20 cellular contexts compared by ENCODE assay signal in the genomic region with DNA sequence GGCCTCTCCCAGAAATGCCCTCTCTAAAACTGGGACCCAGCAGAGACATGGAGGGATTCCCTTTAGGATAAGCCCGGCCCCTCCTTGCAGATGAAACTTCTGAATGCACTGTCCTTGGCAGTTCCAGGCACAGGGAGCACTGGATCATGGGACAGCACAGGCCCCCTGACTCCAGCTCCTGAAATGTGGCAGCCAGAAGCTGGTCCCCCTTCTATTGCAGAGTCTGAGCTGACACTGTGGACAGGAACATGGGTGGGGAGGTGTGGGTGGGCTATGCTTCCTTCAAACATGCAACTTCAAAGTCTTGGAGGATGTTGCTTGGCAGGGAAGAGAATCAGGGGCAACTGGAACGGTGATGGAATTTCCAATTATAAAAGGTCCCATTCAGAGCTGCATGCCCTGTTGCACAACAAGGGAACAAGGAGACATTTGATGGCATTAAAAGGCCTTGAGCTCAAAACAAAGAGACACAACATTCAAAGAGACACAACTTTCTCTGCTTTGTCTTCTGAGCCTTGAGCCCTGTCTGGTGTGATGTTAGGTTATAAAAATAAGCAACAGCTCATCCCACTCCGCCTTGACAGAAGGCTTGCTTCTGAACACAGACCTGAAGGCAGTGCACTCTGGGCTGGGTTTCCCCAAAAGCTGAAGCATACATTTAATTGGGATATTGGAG.
DNase-seq lines count a peak whose midpoint lies in the region; ATAC-seq, FAIRE-seq and TF ChIP-seq lines count a peak whose summit lies in the region.
"Had no signal": no experiment of that assay in that cellular context is flagged by ENCODE, and none has a peak within 500 bp of the region (broad histone marks: within the 10 kb centered on the region; RNA-seq: fewer than 3 reads in every experiment).

No MANE protein-coding gene starts in this region.

- H3K4me3 ChIP-seq in HepG2 (replicated peaks in 1 of 3; ENCODE audit: insufficient read depth in 1 of 3, low read depth in 2 of 3, low read length in 3 of 3) = no peak overlapping the region
- no peak overlapping the region for H3K4me3 ChIP-seq in right lobe of liver
- no peak overlapping the region for H3K4me3 ChIP-seq in neural progenitor cell
- H3K4me3 ChIP-seq in upper lobe of left lung = no peak overlapping the region
- H3K4me3 ChIP-seq in CD8-positive, alpha-beta T cell (ENCODE audit: low read depth, low read length) = no peak overlapping the region
- H3K4me3 ChIP-seq: BLaER1 treated with 17β-estradiol and CSF1 and Interleukin-3, amounts not matched to agents 10 nM and 100 nM had no signal

- H3K79me2 ChIP-seq in HepG2 (ENCODE audit: insufficient read depth, low read length) = no peaks in the 10 kb centered on the region
- H3K79me2 ChIP-seq in neural progenitor cell (ENCODE audit: low read depth) = no peaks in the 10 kb centered on the region

- in situ Hi-C loops in HepG2 (cut with HindIII; ENCODE audit: extremely low pct_ligation_motif_present, low pct_unique_long_range_greater_than_20kb) = no loop called here

- H3K4me3 Mint-ChIP-seq in neural progenitor cell (no peak overlapping the region), nephron progenitor cell (no peak overlapping the region)
- H3K4me3 Mint-ChIP-seq in CD8-positive, alpha-beta T cell = no peak overlapping the region

- H3K4me1 ChIP-seq in HepG2 (ENCODE audit: insufficient read depth, low read length) (peaks cover 27% of the 10 kb centered on the region), right lobe of liver (no peaks in the 10 kb centered on the region), neural progenitor cell (peaks cover 7% of the 10 kb centered on the region), upper lobe of left lung (no peaks in the 10 kb centered on the region)
- H3K4me1 ChIP-seq in CD8-positive, alpha-beta T cell (ENCODE audit: insufficient read depth, low read length) = no peaks in the 10 kb centered on the region
- H3K4me1 ChIP-seq: Caco-2 had no signal

- FAIRE-seq in HepG2 (lab: Jason Lieb, UNC) = no peak
- FAIRE-seq: GM12892 had no signal

- TF ChIP-seq POLR2A in HepG2 (IDR thresholded peaks at IDR 0.05; ENCODE audit: insufficient read depth in 1 of 2, low read depth in 2 of 2, low read length in 2 of 2) (no peak), right lobe of liver (IDR thresholded peaks at IDR 0.05) (no peak), upper lobe of left lung (IDR thresholded peaks at IDR 0.05) (no peak)

- no TSS peak for BruUV-seq in HepG2 (replicated peaks; lab: Mats Ljungman, UMichigan)

- no peaks in the 10 kb centered on the region for H3K36me3 ChIP-seq in HepG2 (replicated peaks in 1 of 2; ENCODE audit: control insufficient read depth in 1 of 2, insufficient read depth in 2 of 2, low read length in 2 of 2)
- no peaks in the 10 kb centered on the region for H3K36me3 ChIP-seq in right lobe of liver
- no peaks in the 10 kb centered on the region for H3K36me3 ChIP-seq in neural progenitor cell
- no peaks in the 10 kb centered on the region for H3K36me3 ChIP-seq in upper lobe of left lung
- no peaks in the 10 kb centered on the region for H3K36me3 ChIP-seq in CD8-positive, alpha-beta T cell (ENCODE audit: insufficient read depth, low read length)
- H3K36me3 ChIP-seq: BLaER1 treated with 17β-estradiol and CSF1 and Interleukin-3, amounts not matched to agents 10 nM and 100 nM had no signal

- H3K36me3 Mint-ChIP-seq in neural progenitor cell (no peaks in the 10 kb centered on the region), nephron progenitor cell (ENCODE audit: low read depth) (peaks cover 13% of the 10 kb centered on the region)
- H3K36me3 Mint-ChIP-seq in CD8-positive, alpha-beta T cell = no peaks in the 10 kb centered on the region

- 11% methylated on average over 3 of the region's 3 CpGs for WGBS in HepG2 (ENCODE audit: low lambda C conversion rate)
- 50% methylated on average over 1 of the region's 3 CpGs for WGBS in right lobe of liver (ENCODE audit: insufficient coverage, low coverage, low lambda C conversion rate, missing lambda C conversion rate)
- 76 to 89% methylated on average over 2 to 3 of the region's 3 CpGs for WGBS in upper lobe of left lung, 2 donors

- H2AFZ ChIP-seq in HepG2 (ENCODE audit: low read length) (no peak overlapping the region), neural progenitor cell (replicated peaks) (no peak overlapping the region)
- H2AFZ ChIP-seq: GM23248 had no signal

- peaks cover 2% of the 10 kb centered on the region for H3K27me3 Mint-ChIP-seq in neural progenitor cell (ENCODE audit: insufficient read depth, low read depth)
- H3K27me3 Mint-ChIP-seq in nephron progenitor cell (ENCODE audit: low read depth, poor library complexity) = peaks cover 7% of the 10 kb centered on the region
- H3K27me3 Mint-ChIP-seq in CD8-positive, alpha-beta T cell (ENCODE audit: low read depth) = no peaks in the 10 kb centered on the region

- H3K27ac Mint-ChIP-seq in neural progenitor cell (peak overlapping the region; percentile 25), nephron progenitor cell (no peak overlapping the region)
- no peak overlapping the region for H3K27ac Mint-ChIP-seq in CD8-positive, alpha-beta T cell

- intact Hi-C loops in HepG2 (cut with micrococcal nuclease; ENCODE audit: unreplicated experiment) (loop anchor here (5.0 to 10.0 kb wide), 2 partner anchors 97 to 245 kb away; no protein-coding TSS in a partner anchor), right lobe of liver (cut with DNase I) (no loop called here)
- intact Hi-C loops in CD8-positive, alpha-beta T cell (cut with DNase I, micrococcal nuclease) = no loop called here

- DNase-seq in HepG2 (ENCODE audit: low spot score) (peak; percentile 66), right lobe of liver (no peak), hippocampal formation (lab: John Stamatoyannopoulos, UW) (peak; percentile 52 to 65), neural progenitor cell (ENCODE audit: low spot score) (peak; percentile 33), upper lobe of left lung (no peak), nephron progenitor cell (no peak)
- DNase-seq in CD8-positive, alpha-beta T cell = no peak
- DNase-seq: Caco-2, DMS53, GM23248, NCI-H1048, NCI-H146, NCI-H2107, NCI-H226, NCI-H69 had no signal

- peaks cover 17% of the 10 kb centered on the region for H3K4me1 Mint-ChIP-seq in neural progenitor cell
- peaks cover 7% of the 10 kb centered on the region for H3K4me1 Mint-ChIP-seq in nephron progenitor cell
- no peaks in the 10 kb centered on the region for H3K4me1 Mint-ChIP-seq in CD8-positive, alpha-beta T cell (ENCODE audit: low read depth)

- TF ChIP-seq RAD21 in HepG2 (CRISPR knock-in tag; IDR thresholded peaks at IDR 0.05) = no peak

- H3K9ac ChIP-seq in HepG2 (ENCODE audit: insufficient read depth, low read depth, low read length) = no peak overlapping the region
- H3K9ac ChIP-seq in neural progenitor cell = no peak overlapping the region
- H3K9ac ChIP-seq: BLaER1 treated with 17β-estradiol and CSF1 and Interleukin-3, amounts not matched to agents 10 nM and 100 nM; GM23248 had no signal

- POLR2A ChIA-PET in HepG2 (lab: Yijun Ruan, JAX) = no interaction called here
- POLR2A ChIA-PET in CD8-positive, alpha-beta T cell (lab: Charles Lee) = no interaction called here

- ATAC-seq in HepG2 (peak; percentile 39), right lobe of liver (no peak), upper lobe of left lung (ENCODE audit: low FRiP score in 2 of 2) (no peak)
- no peak for ATAC-seq in CD8-positive, alpha-beta T cell
- ATAC-seq: HCT116 had no signal

- H3K27me3 ChIP-seq in HepG2 (ENCODE audit: control insufficient read depth in 1 of 2, insufficient read depth in 2 of 2, low read length in 2 of 2) (no peaks in the 10 kb centered on the region), right lobe of liver (no peaks in the 10 kb centered on the region), neural progenitor cell (no peaks in the 10 kb centered on the region), upper lobe of left lung (no peaks in the 10 kb centered on the region)
- H3K27me3 ChIP-seq in CD8-positive, alpha-beta T cell (ENCODE audit: insufficient read depth, low read length) = no peaks in the 10 kb centered on the region

- H3K27ac ChIP-seq in HepG2 (ENCODE audit: extremely low read length, insufficient read depth, low read length) (no peak overlapping the region), right lobe of liver (no peak overlapping the region), neural progenitor cell (no peak overlapping the region), temporal lobe (ENCODE audit: low read depth, low read length) (peak overlapping the region; percentile 77), upper lobe of left lung (no peak overlapping the region)
- H3K27ac ChIP-seq in CD8-positive, alpha-beta T cell (ENCODE audit: low read depth, low read length) = no peak overlapping the region
- H3K27ac ChIP-seq: 22Rv1; BLaER1 treated with 17β-estradiol and CSF1 and Interleukin-3, amounts not matched to agents 10 nM and 100 nM had no signal

- H3K9me3 Mint-ChIP-seq in neural progenitor cell (peaks cover 8% of the 10 kb centered on the region), nephron progenitor cell (peaks cover 13% of the 10 kb centered on the region)
- H3K9me3 Mint-ChIP-seq in CD8-positive, alpha-beta T cell = peaks cover 3% of the 10 kb centered on the region

- no peaks in the 10 kb centered on the region for H3F3A ChIP-seq in neural progenitor cell (ENCODE audit: low read depth)

- TF ChIP-seq EP300 in HepG2 (IDR thresholded peaks at IDR 0.05; ENCODE audit: low read depth in 2 of 2, low read length in 2 of 2) = peak; percentile 33 to 47; a peak in 1 of 4 replicates
- peak; percentile 22; the same call in 1 of the 2 replicates for TF ChIP-seq EP300 in HepG2 (CRISPR knock-in tag; IDR thresholded peaks at IDR 0.05; ENCODE audit: borderline replicate concordance)
- no peak for TF ChIP-seq EP300 in upper lobe of left lung (IDR thresholded peaks at IDR 0.05)

- TF ChIP-seq CTCF in HepG2 (CRISPR knock-in tag; IDR thresholded peaks at IDR 0.05) (no peak), right lobe of liver (IDR thresholded peaks at IDR 0.05) (no peak), neural progenitor cell (IDR thresholded peaks at IDR 0.05) (no peak), upper lobe of left lung (IDR thresholded peaks at IDR 0.05) (no peak), nephron progenitor cell (IDR thresholded peaks at IDR 0.05) (no peak)
- TF ChIP-seq CTCF in CD8-positive, alpha-beta T cell (IDR thresholded peaks at IDR 0.05) = no peak

- H3K4me2 ChIP-seq in HepG2 (ENCODE audit: low read depth, low read length) (no peak overlapping the region), neural progenitor cell (no peak overlapping the region)
- H3K4me2 ChIP-seq: BLaER1 treated with 17β-estradiol and CSF1 and Interleukin-3, amounts not matched to agents 10 nM and 100 nM had no signal

- CTCF ChIA-PET in HepG2 (lab: Yijun Ruan, JAX; ENCODE audit: low intra/inter-chr PET ratio, low total read pairs) = no interaction called here
- CTCF ChIA-PET in CD8-positive, alpha-beta T cell (lab: Charles Lee) = no interaction called here

- no peaks in the 10 kb centered on the region for H3K9me3 ChIP-seq in HepG2 (ENCODE audit: low read length)
- H3K9me3 ChIP-seq in right lobe of liver = no peaks in the 10 kb centered on the region
- H3K9me3 ChIP-seq in neural progenitor cell (ENCODE audit: low read depth) = no peaks in the 10 kb centered on the region
- no peaks in the 10 kb centered on the region for H3K9me3 ChIP-seq in upper lobe of left lung
- no peaks in the 10 kb centered on the region for H3K9me3 ChIP-seq in CD8-positive, alpha-beta T cell (ENCODE audit: low read length)
- H3K9me3 ChIP-seq: Caco-2 had no signal

- no peaks in the 10 kb centered on the region for H4K20me1 ChIP-seq in HepG2 (ENCODE audit: insufficient read depth, low read length)
- H4K20me1 ChIP-seq in neural progenitor cell (ENCODE audit: low read depth) = no peaks in the 10 kb centered on the region

Comparison
In these comparisons a context has a peak if more than half of its experiments do, and no peak if none do; other contexts are left out.
1. DNase-seq: peak in HepG2 (single experiment), hippocampal formation (2 of 2) and neural progenitor cell (single experiment); none in right lobe of liver (0 of 3), upper lobe of left lung (0 of 2), nephron progenitor cell (single experiment) and CD8-positive, alpha-beta T cell (0 of 7).